13 cellular contexts compared by ENCODE assay signal in the genomic region with DNA sequence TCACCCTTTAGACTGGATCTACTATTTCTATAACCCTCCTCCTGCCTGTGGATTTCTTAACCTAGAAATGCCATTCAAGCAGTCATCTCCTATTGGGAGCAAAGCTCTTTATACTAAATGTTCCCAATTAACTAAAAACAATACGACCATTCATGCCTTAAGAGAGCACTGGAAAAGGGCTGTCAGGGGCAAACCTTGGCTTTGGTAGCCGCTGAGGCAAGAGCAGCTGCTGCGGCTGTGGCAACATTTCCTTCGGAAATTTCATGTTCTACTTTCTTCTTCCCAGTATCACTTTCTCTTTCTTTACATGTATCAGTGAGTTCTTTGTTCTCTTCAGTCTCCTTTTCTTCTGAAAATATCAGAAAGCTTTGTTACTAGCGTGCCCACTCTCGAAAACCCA. TPM values are rescaled to one million over a fixed set of nuclear protein-coding genes. Genes with fewer than 3 reads are reported as not detected.
DNase-seq lines count a peak whose midpoint lies in the region; ATAC-seq, FAIRE-seq and TF ChIP-seq lines count a peak whose summit lies in the region.
"Had no signal": no experiment of that assay in that cellular context is flagged by ENCODE, and none has a peak within 500 bp of the region (broad histone marks: within the 10 kb centered on the region; RNA-seq: fewer than 3 reads in every experiment).

No MANE protein-coding gene starts in this region.

- TF ChIP-seq CTCF in spleen (IDR thresholded peaks at IDR 0.05 in 8 of 11, conservative IDR thresholded peaks at IDR 0.05 in 3 of 11) (no peak), WERI-Rb-1 (IDR thresholded peaks at IDR 0.05; ENCODE audit: low read depth, low read length) (no peak)

- no peak for DNase-seq in GM12891 (ENCODE audit: insufficient read length, low spot score)
- DNase-seq in SK-N-MC (ENCODE audit: low read depth, low spot score): no peak
- peak; percentile 17 to 80 for DNase-seq in hippocampal formation (lab: John Stamatoyannopoulos, UW)
- DNase-seq in spleen: no peak
- DNase-seq in WERI-Rb-1: no peak
- no peak for DNase-seq in NCI-H2107 (lab: John Stamatoyannopoulos, UW)
- no peak for DNase-seq in activated effector memory CD4-positive, alpha-beta T cell treated with anti-CD3 and anti-CD28 coated beads, Interleukin-2, amount 50 U/mL, for 16 hours
- DNase-seq: aorta, NCI-H1048, sigmoid colon had no signal

- H3K36me3 ChIP-seq in SK-N-MC (ENCODE audit: insufficient read depth, low read length) (peaks cover 73% of the 10 kb centered on the region), spleen (peaks cover 0 to 98% (median 55%) of the 10 kb centered on the region in 6 donors), WERI-Rb-1 (peaks cover 89% of the 10 kb centered on the region)

- ATAC-seq in HG03135 (IDR thresholded peaks at IDR 0.05; ENCODE audit: unreplicated experiment): no peak
- ATAC-seq: HCT116 had no signal

- no peak overlapping the region for H3K9ac ChIP-seq in SK-N-MC (ENCODE audit: insufficient read length)

- peak overlapping the region; percentile 67 for H3K27ac ChIP-seq in SK-N-MC
- H3K27ac ChIP-seq in spleen: peak overlapping the region in 6 of 8 donors; percentile 2 to 50 (median 21)
- no peak overlapping the region for H3K27ac ChIP-seq in WERI-Rb-1
- H3K27ac ChIP-seq: sigmoid colon, VCaP had no signal

- no peaks in the 10 kb centered on the region for H3K9me3 ChIP-seq in SK-N-MC (ENCODE audit: low read depth, low read length)
- H3K9me3 ChIP-seq in spleen: no peaks in the 10 kb centered on the region
- no peaks in the 10 kb centered on the region for H3K9me3 ChIP-seq in WERI-Rb-1 (ENCODE audit: severe bottlenecking)
- H3K9me3 ChIP-seq: sigmoid colon had no signal

- H3K4me3 ChIP-seq in SK-N-MC: no peak overlapping the region
- no peak overlapping the region for H3K4me3 ChIP-seq in spleen
- H3K4me3 ChIP-seq in WERI-Rb-1 (ENCODE audit: low read depth, low read length): no peak overlapping the region
- H3K4me3 ChIP-seq: sigmoid colon had no signal

- intact Hi-C loops in spleen (cut with DNase I; ENCODE audit: low total_unique reads): no loop called here

- H3K27me3 ChIP-seq in spleen (replicated peaks in 1 of 7): no peaks in the 10 kb centered on the region
- no peaks in the 10 kb centered on the region for H3K27me3 ChIP-seq in WERI-Rb-1 (ENCODE audit: insufficient read depth, low read depth, severe bottlenecking)
- H3K27me3 ChIP-seq: sigmoid colon had no signal

- FAIRE-seq in GM12891 (lab: Jason Lieb, UNC): peak; percentile 40

- H3K4me1 ChIP-seq in spleen: peaks cover 0 to 22% (median 7%) of the 10 kb centered on the region in 6 donors
- H3K4me1 ChIP-seq: sigmoid colon had no signal

- WGBS in spleen, 5 donors: 59 to 79% (median 67%) methylated on average over 6 of the region's 6 CpGs

- no peak for TF ChIP-seq POLR2A in GM12891 (IDR thresholded peaks at IDR 0.05; ENCODE audit: low read depth, low read length)
- no peak for TF ChIP-seq POLR2A in spleen (IDR thresholded peaks at IDR 0.05)

TF ChIP-seq in GM12891, 5 proteins besides CTCF, POLR2A, EP300 and RAD21:
- TF ChIP-seq POU2F2 (IDR thresholded peaks at IDR 0.05; ENCODE audit: low read depth, low read length) (no peak), TAF1 (IDR thresholded peaks at IDR 0.05; ENCODE audit: low read depth, low read length) (no peak), POLR2AphosphoS5 (IDR thresholded peaks at IDR 0.05; ENCODE audit: low read depth, low read length) (no peak), PAX5 (IDR thresholded peaks at IDR 0.05; ENCODE audit: insufficient read depth, low read length, severe bottlenecking) (no peak), SPI1 (IDR thresholded peaks at IDR 0.05; ENCODE audit: low read depth, low read length) (no peak)

RNA-seq across cellular contexts. Expression of a gene that starts 56.3 kb away (rescaled TPM):
- polyA plus RNA-seq in GM12891 (2012; ENCODE audit: low read depth, missing spikeins): 0.14 TPM
- under 1 TPM in 4 of 7 donors, not detected in 3; 0.17 to 0.34 (median 0.23) TPM for total RNA-seq in spleen
- under 1 TPM in 2 of 3 donors, not detected in 1; 0.09 to 0.10 TPM for polyA plus RNA-seq in spleen

Comparison
In these comparisons a context has a peak if more than half of its experiments do, and no peak if none do; other contexts are left out.
1. DNase-seq: peak in hippocampal formation (2 of 2); none in GM12891 (single experiment), SK-N-MC (single experiment), spleen (single experiment), WERI-Rb-1 (single experiment), NCI-H2107 (single experiment) and activated effector memory CD4-positive, alpha-beta T cell treated with anti-CD3 and anti-CD28 coated beads, Interleukin-2, amount 50 U/mL, for 16 hours (single experiment).